ENCODE assay signal across 10 cellular contexts in genomic region chr12:9721394-9722092, GRCh38. TPM values are rescaled to one million over a fixed set of nuclear protein-coding genes. Genes with fewer than 3 reads are reported as not detected.
DNase-seq lines count a peak whose midpoint lies in the region; ATAC-seq, FAIRE-seq and TF ChIP-seq lines count a peak whose summit lies in the region.
"Had no signal": no experiment of that assay in that cellular context is flagged by ENCODE, and none has a peak within 500 bp of the region (broad histone marks: within the 10 kb centered on the region; RNA-seq: fewer than 3 reads in every experiment).

No MANE protein-coding gene starts in this region.

- SMC1A ChIA-PET in GM12878 (lab: Charles Lee; ENCODE audit: uncharacterized antibody, unreplicated experiment), result interaction anchor here (0.7 to 2.3 kb wide), 11 partner anchors 8 to 119 kb away, joined by 3 to 11 read pairs (median 3); partner anchors contain the start of gene CLEC2D

- ATAC-seq in GM19351 (IDR thresholded peaks at IDR 0.05; ENCODE audit: unreplicated experiment) (peak; percentile 67), HG03175 (IDR thresholded peaks at IDR 0.05; ENCODE audit: unreplicated experiment) (peak; percentile 60), GM12878 (peak; percentile 71), left cardiac atrium (no peak), psoas muscle (no peak)
- ATAC-seq: gastrocnemius medialis had no signal

- TF ChIP-seq CTCF in 22Rv1 (IDR thresholded peaks at IDR 0.05) (no peak), GM12878 (IDR thresholded peaks at IDR 0.05 in 2 of 3, conservative IDR thresholded peaks at IDR 0.05 in 1 of 3; ENCODE audit: control insufficient read depth in 2 of 3, extremely low read depth in 1 of 3, insufficient read depth in 1 of 3, low read depth in 3 of 3, low read length in 3 of 3) (no peak), psoas muscle (IDR thresholded peaks at IDR 0.05) (no peak)

- H3K9ac ChIP-seq in GM12878 (ENCODE audit: control insufficient read depth, insufficient read depth, low read length), result peak overlapping the region; percentile 54

- peak overlapping the region; percentile 55 for H3K27ac ChIP-seq in 22Rv1
- H3K27ac ChIP-seq in GM12878 (ENCODE audit: control insufficient read depth, insufficient read depth), result peak overlapping the region; percentile 88
- H3K27ac ChIP-seq in psoas muscle, result no peak overlapping the region
- H3K27ac ChIP-seq: gastrocnemius medialis had no signal

- no peaks in the 10 kb centered on the region for H4K20me1 ChIP-seq in GM12878 (ENCODE audit: control insufficient read depth, insufficient read depth)

- WGBS in GM12878 (ENCODE audit: insufficient coverage, insufficient replicate concordance, low lambda C conversion rate, missing lambda C conversion rate), result 20% methylated on average over 5 of the region's 5 CpGs
- WGBS in psoas muscle, 3 donors, result 73 to 83% (median 77%) methylated on average over 5 of the region's 5 CpGs

- peaks cover 82% of the 10 kb centered on the region for H3K79me2 ChIP-seq in GM12878 (ENCODE audit: control insufficient read depth, insufficient read depth, low read length)

- H2AFZ ChIP-seq in GM12878 (ENCODE audit: control insufficient read depth, low read depth, low read length), result no peak overlapping the region

- intact Hi-C loops in GM12878 (cut with micrococcal nuclease; ENCODE audit: unreplicated experiment), result no loop called here
- intact Hi-C loops in left cardiac atrium (cut with DNase I), result no loop called here
- intact Hi-C loops in psoas muscle (cut with DNase I), result no loop called here

- DNase-seq in GM12878 (ENCODE audit: low read depth, low spot score), result peak; percentile 77
- DNase-seq in SW 1271 (lab: John Stamatoyannopoulos, UW), result no peak
- no peak for DNase-seq in NCI-H146 treated with DMSO at 0.1 percent for 48 hours (lab: John Stamatoyannopoulos, UW; ENCODE audit: unreplicated experiment)
- no peak for DNase-seq in left cardiac atrium
- DNase-seq in psoas muscle, result no peak
- DNase-seq: gastrocnemius medialis; stimulated activated CD4-positive, alpha-beta T cell treated with anti-CD3 and anti-CD28 coated beads, Interleukin-4, amount 100 ng/mL, for 4 hours had no signal

- H3K4me1 ChIP-seq in GM12878 (ENCODE audit: control insufficient read depth, insufficient read depth, low read length), result peaks cover 51% of the 10 kb centered on the region
- H3K4me1 ChIP-seq in psoas muscle, result no peaks in the 10 kb centered on the region
- H3K4me1 ChIP-seq: gastrocnemius medialis had no signal

- TF ChIP-seq EP300 in GM12878 (IDR thresholded peaks at IDR 0.05; ENCODE audit: borderline replicate concordance in 1 of 2, control insufficient read depth in 1 of 2, low read depth in 2 of 2, low read length in 2 of 2), result peak; percentile 29 to 58; a peak in 2 of 4 replicates

- FAIRE-seq in GM12878 (lab: Jason Lieb, UNC), result peak; percentile 69

- POLR2A ChIA-PET in GM12878 (lab: Charles Lee), result interaction anchor here (0.7 to 1.6 kb wide), 3 partner anchors 9 to 16 kb away, joined by 3 to 8 read pairs (median 5); partner anchors contain the start of gene CLECL1

- no peaks in the 10 kb centered on the region; the same call in 2 of the 3 replicates for H3K9me3 ChIP-seq in GM12878 (replicated peaks; ENCODE audit: control insufficient read depth, insufficient read depth, low read length)
- no peaks in the 10 kb centered on the region for H3K9me3 ChIP-seq in psoas muscle
- H3K9me3 ChIP-seq: gastrocnemius medialis had no signal

- H3K27me3 ChIP-seq in GM12878 (replicated peaks in 1 of 2; ENCODE audit: control insufficient read depth in 2 of 2, insufficient read depth in 2 of 2, low read length in 1 of 2) (no peaks in the 10 kb centered on the region; a peak in 1 of 4 replicates), psoas muscle (ENCODE audit: insufficient read depth in 3 of 3, low read length in 2 of 3) (no peaks in the 10 kb centered on the region)
- H3K27me3 ChIP-seq: gastrocnemius medialis had no signal

- no TSS peak for BruUV-seq in GM12878 (replicated peaks; lab: Mats Ljungman, UMichigan)

- peak; percentile 41; the same call in 1 of the 2 replicates for TF ChIP-seq POLR2A in GM12878 (IDR thresholded peaks at IDR 0.05; ENCODE audit: low read depth, low read length)

- TF ChIP-seq RAD21 in GM12878 (IDR thresholded peaks at IDR 0.05; ENCODE audit: insufficient read depth, low read depth, low read length), result 0 out of 2 replicates have a peak, but pooled peaks have one; percentile 1

- RAD21 ChIA-PET in GM12878 (lab: Charles Lee; ENCODE audit: unreplicated experiment), result interaction anchor here (1.1 to 3.1 kb wide), 10 partner anchors 9 to 52 kb away, joined by 3 to 16 read pairs (median 6); partner anchors contain the start of genes CD69 and CLEC2D

- H3K4me2 ChIP-seq in GM12878 (ENCODE audit: control insufficient read depth, insufficient read depth), result peak overlapping the region; percentile 39

- H3K4me3 ChIP-seq in GM12878, result 0 out of 2 replicates have a peak overlapping the region, but pooled peaks have one; percentile 3
- H3K4me3 ChIP-seq in psoas muscle, result no peak overlapping the region
- H3K4me3 ChIP-seq: gastrocnemius medialis had no signal

- H3K36me3 ChIP-seq in GM12878 (ENCODE audit: control insufficient read depth in 2 of 2, insufficient read depth in 2 of 2, low read length in 1 of 2), result peaks cover 0 to 1% of the 10 kb centered on the region in 2 experiments; a peak in 1 of 4 replicates
- no peaks in the 10 kb centered on the region for H3K36me3 ChIP-seq in psoas muscle (ENCODE audit: insufficient read depth in 1 of 2, low read depth in 1 of 2)
- H3K36me3 ChIP-seq: gastrocnemius medialis had no signal

- in situ Hi-C loops in GM12878 (cut with MboI), result no loop called here

- CTCF ChIA-PET in GM12878 (lab: Yijun Ruan, JAX), result interaction anchor here (0.9 to 2.7 kb wide), 8 partner anchors 9 to 390 kb away, joined by 3 to 9 read pairs (median 4); no protein-coding TSS in a partner anchor

RNA-seq across cellular contexts. Expression of gene CLECL1, which starts 11.4 kb away (rescaled TPM):
- total RNA-seq in GM12878 (2013; cell fraction: nucleolus; rRNA removed), result 0.92 and 0.98 TPM in 2 replicates
- 25.0 and 25.9 TPM in 2 replicates for total RNA-seq in GM12878 (2014; rRNA removed)
- total RNA-seq in GM12878 (2014; rRNA removed; fragmentation: Illumina TruSeq; extraction: Trizol), result 43.7 and 44.2 TPM in 2 replicates
- 29.0 and 33.6 TPM in 2 replicates for total RNA-seq in GM12878 (2021)
- 95.5 TPM for polyA plus RNA-seq in GM12878 (2011; ENCODE audit: low read depth)
- polyA plus RNA-seq in GM12878 (2011; rRNA removed), result 4.6 and 7.9 TPM in 2 replicates
- polyA plus RNA-seq in GM12878 (2011; cell fraction: cytosol; rRNA removed), result 1.9 and 2.1 TPM in 2 replicates
- polyA plus RNA-seq in GM12878 (2011; cell fraction: nucleus; rRNA removed), result 1.6 and 3.5 TPM in 2 replicates
- polyA plus RNA-seq in GM12878 (2012), result 87.0 and 87.9 TPM in 2 replicates
- 48.6 and 53.9 TPM in 2 replicates for polyA plus RNA-seq in GM12878 (2014; fragmentation: Illumina TruSeq; extraction: Trizol)
- 10 to 100 TPM; 53.3 to 56.5 TPM for polyA plus RNA-seq in GM12878 (2014; fragmentation: Nextera tagmentation; extraction: Ambion mirVana)
- polyA plus RNA-seq in GM12878 (2014; rRNA removed), result 35.7 and 37.8 TPM in 2 replicates
- polyA plus RNA-seq in GM12878 (2016; fragmentation: Nextera tagmentation; extraction: Ambion mirVana), result 10 to 100 TPM; 50.9 to 52.9 TPM
- polyA minus RNA-seq in GM12878 (2011; rRNA and poly(A)+ RNA removed), result 0.88 and 2.4 TPM in 2 replicates
- 2.4 TPM in 1 of 2 replicates, not detected in the other for polyA minus RNA-seq in GM12878 (2011; cell fraction: cytosol; rRNA and poly(A)+ RNA removed)
- 1.8 and 3.0 TPM in 2 replicates for polyA minus RNA-seq in GM12878 (2011; cell fraction: nucleus; rRNA and poly(A)+ RNA removed)
- total RNA-seq in left cardiac atrium, result 1 to 10 TPM in 1 of 2 donors, not detected in 1; 1.2 TPM
- total RNA-seq in psoas muscle, result under 1 TPM in 1 of 4 donors, not detected in 3; 0.42 TPM
- polyA plus RNA-seq in psoas muscle, result under 1 TPM in 2 of 3 donors, not detected in 1; 0.10 to 0.28 TPM
- total RNA-seq: gastrocnemius medialis had no signal

RNA-seq across cellular contexts. Expression of gene CD69, which starts 39.2 kb away (rescaled TPM):
- total RNA-seq in GM12878 (2013; cell fraction: nucleolus; rRNA removed), result 224 and 241 TPM in 2 replicates
- 15.0 and 23.3 TPM in 2 replicates for total RNA-seq in GM12878 (2014; rRNA removed)
- total RNA-seq in GM12878 (2014; rRNA removed; fragmentation: Illumina TruSeq; extraction: Trizol), result 18.2 and 21.8 TPM in 2 replicates
- 10.8 and 12.4 TPM in 2 replicates for total RNA-seq in GM12878 (2021)
- 20.1 TPM for polyA plus RNA-seq in GM12878 (2011; ENCODE audit: low read depth)
- polyA plus RNA-seq in GM12878 (2011; rRNA removed), result 156 and 338 TPM in 2 replicates
- polyA plus RNA-seq in GM12878 (2011; cell fraction: cytosol; rRNA removed), result 40.2 and 51.7 TPM in 2 replicates
- 75.4 and 142 TPM in 2 replicates for polyA plus RNA-seq in GM12878 (2011; cell fraction: nucleus; rRNA removed)
- 23.3 and 64.7 TPM in 2 replicates for polyA plus RNA-seq in GM12878 (2012)
- polyA plus RNA-seq in GM12878 (2014; fragmentation: Illumina TruSeq; extraction: Trizol), result 10.3 and 22.3 TPM in 2 replicates
- polyA plus RNA-seq in GM12878 (2014; fragmentation: Nextera tagmentation; extraction: Ambion mirVana), result 10 to 100 TPM; 32.9 to 55.7 TPM
- polyA plus RNA-seq in GM12878 (2014; rRNA removed), result 7.9 and 15.0 TPM in 2 replicates
- polyA plus RNA-seq in GM12878 (2016; fragmentation: Nextera tagmentation; extraction: Ambion mirVana), result 1 to 10 TPM; 7.3 to 8.0 TPM
- 172 and 240 TPM in 2 replicates for polyA minus RNA-seq in GM12878 (2011; rRNA and poly(A)+ RNA removed)
- 37.4 and 42.2 TPM in 2 replicates for polyA minus RNA-seq in GM12878 (2011; cell fraction: cytosol; rRNA and poly(A)+ RNA removed)
- polyA minus RNA-seq in GM12878 (2011; cell fraction: nucleus; rRNA and poly(A)+ RNA removed), result 166 and 176 TPM in 2 replicates
- total RNA-seq in left cardiac atrium, result 1 to 10 TPM; 1.7 to 2.9 TPM
- total RNA-seq in psoas muscle, result under 1 TPM; 0.22 to 0.82 (median 0.57) TPM
- 1 to 10 TPM in 1 of 3 donors, under 1 TPM in 2; 0.13 to 1.1 (median 0.14) TPM for polyA plus RNA-seq in psoas muscle

RNA-seq across cellular contexts. Expression of gene CLEC2D, which starts 52.0 kb away (rescaled TPM):
- 3.9 and 5.2 TPM in 2 replicates for total RNA-seq in GM12878 (2013; cell fraction: nucleolus; rRNA removed)
- total RNA-seq in GM12878 (2014; rRNA removed), result 14.9 and 16.1 TPM in 2 replicates
- 14.4 and 16.2 TPM in 2 replicates for total RNA-seq in GM12878 (2014; rRNA removed; fragmentation: Illumina TruSeq; extraction: Trizol)
- 15.4 and 15.5 TPM in 2 replicates for total RNA-seq in GM12878 (2021)
- polyA plus RNA-seq in GM12878 (2011; ENCODE audit: low read depth), result 121 TPM
- polyA plus RNA-seq in GM12878 (2011; rRNA removed), result 4.6 and 6.2 TPM in 2 replicates
- 1.0 and 1.9 TPM in 2 replicates for polyA plus RNA-seq in GM12878 (2011; cell fraction: cytosol; rRNA removed)
- 4.2 and 4.5 TPM in 2 replicates for polyA plus RNA-seq in GM12878 (2011; cell fraction: nucleus; rRNA removed)
- 76.6 and 111 TPM in 2 replicates for polyA plus RNA-seq in GM12878 (2012)
- 16.5 and 29.1 TPM in 2 replicates for polyA plus RNA-seq in GM12878 (2014; fragmentation: Illumina TruSeq; extraction: Trizol)
- 10 to 100 TPM; 29.8 TPM for polyA plus RNA-seq in GM12878 (2014; fragmentation: Nextera tagmentation; extraction: Ambion mirVana)
- polyA plus RNA-seq in GM12878 (2014; rRNA removed), result 14.8 and 14.9 TPM in 2 replicates
- polyA plus RNA-seq in GM12878 (2016; fragmentation: Nextera tagmentation; extraction: Ambion mirVana), result 10 to 100 TPM; 25.4 to 27.5 TPM
- polyA minus RNA-seq in GM12878 (2011; rRNA and poly(A)+ RNA removed), result 3.1 and 3.8 TPM in 2 replicates
- polyA minus RNA-seq in GM12878 (2011; cell fraction: cytosol; rRNA and poly(A)+ RNA removed), result 1.4 and 1.5 TPM in 2 replicates
- 1.3 and 3.0 TPM in 2 replicates for polyA minus RNA-seq in GM12878 (2011; cell fraction: nucleus; rRNA and poly(A)+ RNA removed)
- 10 to 100 TPM in 1 of 2 donors, 1 to 10 TPM in 1; 9.5 to 12.7 TPM for total RNA-seq in left cardiac atrium
- 1 to 10 TPM in 3 of 4 donors, under 1 TPM in 1; 0.97 to 2.5 (median 1.6) TPM for total RNA-seq in psoas muscle
- polyA plus RNA-seq in psoas muscle, result under 1 TPM; 0.42 to 0.59 (median 0.56) TPM

Comparison
In these comparisons a context has a peak if more than half of its experiments do, and no peak if none do; other contexts are left out.
1. ATAC-seq: peak in GM19351 (single experiment), HG03175 (single experiment) and GM12878 (single experiment); none in left cardiac atrium (0 of 2) and psoas muscle (0 of 4).